Comparison of ENCODE assay signal across 8 cellular contexts in genomic region chr16:47461598-47462266, GRCh38. TPM values are rescaled to one million over a fixed set of nuclear protein-coding genes. Genes with fewer than 3 reads are reported as not detected.
DNase-seq lines count a peak whose midpoint lies in the region; ATAC-seq and TF ChIP-seq lines count a peak whose summit lies in the region.

No MANE protein-coding gene starts in this region.

- peak overlapping the region; percentile 93 for H3K4me3 ChIP-seq in choroid plexus epithelial cell (ENCODE audit: low read depth, low read length)
- H3K4me3 ChIP-seq in stomach, result peak overlapping the region; percentile 83 to 96 (median 88)

- 1 to 3% (median 1%) methylated on average over 17 of the region's 17 CpGs for WGBS in stomach, 5 donors

- no peaks in the 10 kb centered on the region for H3K9me3 ChIP-seq in stomach

- no peak for TF ChIP-seq POLR2A in stomach (IDR thresholded peaks at IDR 0.05)

- POLR2A ChIA-PET in RWPE1 (lab: Yijun Ruan, JAX; ENCODE audit: low non-redundant PET), result interaction anchor here (0.6 to 0.7 kb wide), 2 partner anchors 127 to 294 kb away, joined by 4 read pairs; no protein-coding TSS in a partner anchor

- H3K4me1 ChIP-seq in stomach, result peaks cover 25 to 78% (median 57%) of the 10 kb centered on the region in 4 donors

- peak; percentile 36 for ATAC-seq in HG03066 (IDR thresholded peaks at IDR 0.05; ENCODE audit: low read depth, unreplicated experiment)
- peak; percentile 44 for ATAC-seq in left lobe of liver

- no peak for TF ChIP-seq CTCF in RWPE1 (conservative IDR thresholded peaks at IDR 0.05; ENCODE audit: low read depth)
- TF ChIP-seq CTCF in choroid plexus epithelial cell (conservative IDR thresholded peaks at IDR 0.05; ENCODE audit: low read depth, low read length), result no peak
- no peak for TF ChIP-seq CTCF in stomach (IDR thresholded peaks at IDR 0.05)

- no peak for TF ChIP-seq EP300 in stomach (IDR thresholded peaks at IDR 0.05)

- H3K27me3 ChIP-seq in stomach, result no peaks in the 10 kb centered on the region

- H3K27ac ChIP-seq in RWPE1 (peak overlapping the region; percentile 98), stomach (peak overlapping the region; percentile 97 to 100 (median 98))

- H3K36me3 ChIP-seq in stomach, result peaks cover 0 to 24% (median 11%) of the 10 kb centered on the region in 4 donors

- intact Hi-C loops in stomach (cut with DNase I; ENCODE audit: low total_unique reads), result no loop called here

- peak; percentile 2 for DNase-seq in stimulated activated CD8-positive, alpha-beta memory T cell treated with anti-CD3 and anti-CD28 coated beads, Interleukin-15, amount 100 ng/mL, for 24 hours (ENCODE audit: low read depth)
- DNase-seq in stimulated activated CD8-positive, alpha-beta memory T cell treated with anti-CD3 and anti-CD28 coated beads, Interleukin-4, amount 100 ng/mL, for 48 hours, result no peak
- peak; percentile 44 for DNase-seq in RWPE1 (ENCODE audit: low spot score)
- peak; percentile 48 for DNase-seq in choroid plexus epithelial cell (ENCODE audit: low read depth)
- no peak for DNase-seq in left lobe of liver (ENCODE audit: low spot score)
- DNase-seq in stomach, result no peak
- no peak for DNase-seq in ureter (ENCODE audit: low spot score)

- CTCF ChIA-PET in RWPE1 (lab: Yijun Ruan, JAX), result interaction anchor here (0.6 to 1.7 kb wide), 4 partner anchors 252 to 695 kb away, joined by 3 to 8 read pairs (median 6); no protein-coding TSS in a partner anchor

RNA-seq across cellular contexts. Expression of gene PHKB, which starts 0.6 kb away (rescaled TPM):
- total RNA-seq in left lobe of liver, result 34.2 TPM
- total RNA-seq in stomach, result 100 to 1,000 TPM in 1 of 5 donors, 10 to 100 TPM in 4; 46.1 to 163 (median 74.1) TPM
- 10 to 100 TPM; 17.5 to 25.0 (median 22.1) TPM for polyA plus RNA-seq in stomach
- 107 TPM for total RNA-seq in ureter

RNA-seq across cellular contexts. Expression of gene ITFG1, which starts 0.9 kb away (rescaled TPM):
- total RNA-seq in left lobe of liver, result 27.3 TPM
- 10 to 100 TPM; 26.6 to 90.0 (median 41.5) TPM for total RNA-seq in stomach
- 10 to 100 TPM in 2 of 3 donors, 1 to 10 TPM in 1; 8.1 to 19.1 (median 18.7) TPM for polyA plus RNA-seq in stomach
- total RNA-seq in ureter, result 55.6 TPM

Comparison
In these comparisons a context has a peak if more than half of its experiments do, and no peak if none do; other contexts are left out.
1. DNase-seq: peak in stimulated activated CD8-positive, alpha-beta memory T cell treated with anti-CD3 and anti-CD28 coated beads, Interleukin-15, amount 100 ng/mL, for 24 hours (single experiment), RWPE1 (single experiment) and choroid plexus epithelial cell (single experiment); none in stimulated activated CD8-positive, alpha-beta memory T cell treated with anti-CD3 and anti-CD28 coated beads, Interleukin-4, amount 100 ng/mL, for 48 hours (single experiment), left lobe of liver (single experiment), stomach (single experiment) and ureter (single experiment).